Comparison of ENCODE assay signal across 9 cellular contexts in genomic region chr3:40780801-40781406, GRCh38.
DNase-seq lines count a peak whose midpoint lies in the region; ATAC-seq, FAIRE-seq and TF ChIP-seq lines count a peak whose summit lies in the region.
"Had no signal": no experiment of that assay in that cellular context is flagged by ENCODE, and none has a peak within 500 bp of the region (broad histone marks: within the 10 kb centered on the region; RNA-seq: fewer than 3 reads in every experiment).

No MANE protein-coding gene starts in this region.

- POLR2A ChIA-PET in BJ (lab: Charles Lee) = no interaction called here

- WGBS in adrenal gland, 4 donors = 54 to 57% (median 55%) methylated on average over 15 to 17 of the region's 17 CpGs
- 19 to 21% methylated on average over 17 of the region's 17 CpGs for WGBS in pancreas, 2 donors

- FAIRE-seq in pancreas (lab: Jason Lieb, UNC) (no peak), H54 (lab: Jason Lieb, UNC) (no peak)

- H3K27me3 ChIP-seq in BJ (ENCODE audit: control insufficient read depth, insufficient read depth, low read length) (no peaks in the 10 kb centered on the region), adrenal gland (no peaks in the 10 kb centered on the region), pancreas (no peaks in the 10 kb centered on the region)

- CTCF ChIA-PET in BJ (lab: Yijun Ruan, JAX) = interaction anchor here (0.6 to 1.7 kb wide), 3 partner anchors 9 to 196 kb away, joined by 3 to 6 read pairs (median 3); no protein-coding TSS in a partner anchor

- H3K36me3 ChIP-seq in BJ (ENCODE audit: control insufficient read depth, insufficient read depth, low read length) (no peaks in the 10 kb centered on the region), adrenal gland (replicated peaks in 1 of 2) (no peaks in the 10 kb centered on the region), pancreas (no peaks in the 10 kb centered on the region)

- H3K9me3 ChIP-seq in adrenal gland (replicated peaks in 1 of 3) (no peaks in the 10 kb centered on the region), pancreas (no peaks in the 10 kb centered on the region)
- H3K9me3 ChIP-seq: Caco-2 had no signal

- ATAC-seq in pancreas (peak; percentile 70 to 84 (median 82)), GM19395 (IDR thresholded peaks at IDR 0.05; ENCODE audit: unreplicated experiment) (no peak), HG02588 (IDR thresholded peaks at IDR 0.05; ENCODE audit: unreplicated experiment) (no peak)

- no peak for TF ChIP-seq CTCF in BJ (IDR thresholded peaks at IDR 0.05; ENCODE audit: insufficient read depth, low read depth, low read length)
- TF ChIP-seq CTCF in adrenal gland (IDR thresholded peaks at IDR 0.05) = no peak
- no peak for TF ChIP-seq CTCF in pancreas (IDR thresholded peaks at IDR 0.05)

- H3K4me3 ChIP-seq in BJ (ENCODE audit: low read depth, low read length) = no peak overlapping the region
- no peak overlapping the region for H3K4me3 ChIP-seq in adrenal gland
- H3K4me3 ChIP-seq in pancreas = peak overlapping the region in 2 of 4 donors; percentile 1

- peak; percentile 2 for DNase-seq in BJ (ENCODE audit: low read depth)
- peak in 5 of 7 donors; percentile 6 to 53 (median 21) for DNase-seq in adrenal gland
- peak; percentile 34 for DNase-seq in globus pallidus (ENCODE audit: low spot score)
- DNase-seq in pancreas = peak in 5 of 6 donors; percentile 12 to 53 (median 31)
- DNase-seq in NCI-H2227 treated with DMSO at 0.1 percent for 48 hours (lab: John Stamatoyannopoulos, UW) = no peak
- DNase-seq in H54 (ENCODE audit: insufficient read length, low spot score) = no peak
- DNase-seq: Caco-2 had no signal

- TF ChIP-seq POLR2A in adrenal gland (IDR thresholded peaks at IDR 0.05) (no peak), H54 (IDR thresholded peaks at IDR 0.05; ENCODE audit: low read depth, low read length) (no peak)

- H3K4me1 ChIP-seq in adrenal gland (replicated peaks in 1 of 2) = peaks cover 0 to 7% of the 10 kb centered on the region in 2 donors
- H3K4me1 ChIP-seq in pancreas = peaks cover 0 to 7% (median 2%) of the 10 kb centered on the region in 3 donors
- H3K4me1 ChIP-seq: Caco-2 had no signal

- peak overlapping the region in 3 of 5 donors; percentile 54 to 84 (median 77) for H3K27ac ChIP-seq in adrenal gland
- peak overlapping the region in 2 of 4 donors; percentile 53 to 54 for H3K27ac ChIP-seq in pancreas

- intact Hi-C loops in adrenal gland (cut with DNase I) = no loop called here
- intact Hi-C loops in pancreas (cut with DNase I) = no loop called here

Comparison
In these comparisons a context has a peak if more than half of its experiments do, and no peak if none do; other contexts are left out.
1. DNase-seq: peak in BJ (single experiment), adrenal gland (5 of 7), globus pallidus (single experiment) and pancreas (5 of 6); none in NCI-H2227 treated with DMSO at 0.1 percent for 48 hours (single experiment) and H54 (single experiment).
2. ATAC-seq: peak in pancreas (4 of 4); none in GM19395 (single experiment) and HG02588 (single experiment).